In genomic region chr7:120988591-120989299, GRCh38 we compare ENCODE assay signal across 8 cellular contexts. TPM values are rescaled to one million over a fixed set of nuclear protein-coding genes. Genes with fewer than 3 reads are reported as not detected.
A peak's percentile ranks its signal among the peaks of the same experiment; 100 is the strongest.
DNase-seq lines count a peak whose midpoint lies in the region; ATAC-seq and TF ChIP-seq lines count a peak whose summit lies in the region.

CPED1 (plus strand) TSS chr7:120988711; CDS start chr7:120989622, 911 bp downstream.

- H3K36me3 Mint-ChIP-seq in activated T-helper 1 cell treated with anti-CD3 and anti-CD28 coated beads, Interleukin-12 subunit alpha, Interleukin-12 subunit beta, Interleukin-2, Interleukin-4 antibody, amounts not matched to agents 30 ng/mL and 10 ng/mL and 1 ng/mL, durations not matched to agents 14 hours and 24 hours and 36 hours (ENCODE audit: low read depth), result no peaks in the 10 kb centered on the region

- DNase-seq in NCI-H2196 (lab: John Stamatoyannopoulos, UW; ENCODE audit: unreplicated experiment), result peak; percentile 10
- DNase-seq in NCI-H2196 treated with DMSO at 0.1 percent for 48 hours (lab: John Stamatoyannopoulos, UW; ENCODE audit: unreplicated experiment), result no peak
- peak; percentile 34 for DNase-seq in NCI-H226
- DNase-seq in activated T-helper 1 cell treated with anti-CD3 and anti-CD28 coated beads, Interleukin-12 subunit alpha, Interleukin-12 subunit beta, Interleukin-2, Interleukin-4 antibody, amounts not matched to agents 30 ng/mL and 10 ng/mL and 1 ng/mL, durations not matched to agents 14 hours and 24 hours and 36 hours (ENCODE audit: low spot score), result peak; percentile 10
- DNase-seq in fibroblast of peridontal ligament (ENCODE audit: extremely low read depth), result peak; percentile 96
- DNase-seq in myocyte (ENCODE audit: low read depth), result peak; percentile 85
- peak; percentile 85 to 86 for DNase-seq in suprapubic skin (ENCODE audit: low spot score in 2 of 2)

- peak within 1 kb of the TSS; percentile 75 for H3K27ac ChIP-seq in suprapubic skin

- H3K27me3 Mint-ChIP-seq in activated T-helper 1 cell treated with anti-CD3 and anti-CD28 coated beads, Interleukin-12 subunit alpha, Interleukin-12 subunit beta, Interleukin-2, Interleukin-4 antibody, amounts not matched to agents 30 ng/mL and 10 ng/mL and 1 ng/mL, durations not matched to agents 14 hours and 24 hours and 36 hours (ENCODE audit: insufficient read depth), result peaks cover 55% of the 10 kb centered on the region

- H3K4me3 Mint-ChIP-seq in activated T-helper 1 cell treated with anti-CD3 and anti-CD28 coated beads, Interleukin-12 subunit alpha, Interleukin-12 subunit beta, Interleukin-2, Interleukin-4 antibody, amounts not matched to agents 30 ng/mL and 10 ng/mL and 1 ng/mL, durations not matched to agents 14 hours and 24 hours and 36 hours, result peak within 1 kb of the TSS; percentile 81

- peak in 1 of 2 donors; percentile 30 for TF ChIP-seq POLR2A in suprapubic skin (IDR thresholded peaks at IDR 0.05)

- H3K4me1 Mint-ChIP-seq in activated T-helper 1 cell treated with anti-CD3 and anti-CD28 coated beads, Interleukin-12 subunit alpha, Interleukin-12 subunit beta, Interleukin-2, Interleukin-4 antibody, amounts not matched to agents 30 ng/mL and 10 ng/mL and 1 ng/mL, durations not matched to agents 14 hours and 24 hours and 36 hours (ENCODE audit: low read depth), result peaks cover 20% of the 10 kb centered on the region

- no peak for TF ChIP-seq EP300 in suprapubic skin (IDR thresholded peaks at IDR 0.05)

- peak within 1 kb of the TSS; percentile 50 for H3K4me3 ChIP-seq in suprapubic skin

- no peaks in the 10 kb centered on the region for H3K9me3 Mint-ChIP-seq in activated T-helper 1 cell treated with anti-CD3 and anti-CD28 coated beads, Interleukin-12 subunit alpha, Interleukin-12 subunit beta, Interleukin-2, Interleukin-4 antibody, amounts not matched to agents 30 ng/mL and 10 ng/mL and 1 ng/mL, durations not matched to agents 14 hours and 24 hours and 36 hours

- H3K27ac Mint-ChIP-seq in activated T-helper 1 cell treated with anti-CD3 and anti-CD28 coated beads, Interleukin-12 subunit alpha, Interleukin-12 subunit beta, Interleukin-2, Interleukin-4 antibody, amounts not matched to agents 30 ng/mL and 10 ng/mL and 1 ng/mL, durations not matched to agents 14 hours and 24 hours and 36 hours, result no peak within 1 kb of the TSS

- 5% methylated on average over 26 of the region's 28 CpGs for WGBS in suprapubic skin

- H3K9me3 ChIP-seq in suprapubic skin, result no peaks in the 10 kb centered on the region

- intact Hi-C loops in activated T-helper 1 cell treated with anti-CD3 and anti-CD28 coated beads, Interleukin-12 subunit alpha, Interleukin-12 subunit beta, Interleukin-2, Interleukin-4 antibody, amounts not matched to agents 30 ng/mL and 10 ng/mL and 1 ng/mL, durations not matched to agents 14 hours and 24 hours and 36 hours (cut with micrococcal nuclease), result loop anchor here (5.0 to 10.0 kb wide), 2 partner anchors 344 to 376 kb away; no protein-coding TSS in a partner anchor

- H3K27me3 ChIP-seq in suprapubic skin, result peaks cover 11% of the 10 kb centered on the region

- no peaks in the 10 kb centered on the region for H3K36me3 ChIP-seq in suprapubic skin

- H3K4me1 ChIP-seq in suprapubic skin, result peaks cover 11% of the 10 kb centered on the region

- no peak for TF ChIP-seq CTCF in suprapubic skin (IDR thresholded peaks at IDR 0.05)

- peak; percentile 66 for ATAC-seq in HG02759 (IDR thresholded peaks at IDR 0.05; ENCODE audit: unreplicated experiment)

RNA-seq across cellular contexts. Expression of gene CPED1, which starts in this region (rescaled TPM):
- not detected in 2 replicates for total RNA-seq in activated T-helper 1 cell treated with anti-CD3 and anti-CD28 coated beads, Interleukin-12 subunit alpha, Interleukin-12 subunit beta, Interleukin-2, Interleukin-4 antibody, amounts not matched to agents 30 ng/mL and 10 ng/mL and 1 ng/mL, durations not matched to agents 14 hours and 24 hours and 36 hours
- 19.3 and 26.5 TPM in 2 replicates for total RNA-seq in myocyte
- polyA plus RNA-seq in myocyte (2012), result 9.3 TPM
- 1 to 10 TPM; 1.3 to 5.6 (median 3.6) TPM for total RNA-seq in suprapubic skin

Comparison
In these comparisons a context has a peak if more than half of its experiments do, and no peak if none do; other contexts are left out.
1. Peak in DNase-seq in activated T-helper 1 cell treated with anti-CD3 and anti-CD28 coated beads, Interleukin-12 subunit alpha, Interleukin-12 subunit beta, Interleukin-2, Interleukin-4 antibody, amounts not matched to agents 30 ng/mL and 10 ng/mL and 1 ng/mL, durations not matched to agents 14 hours and 24 hours and 36 hours; RNA of the gene not detected or under 1 TPM.